ENCODE assay signal across 21 cellular contexts in the genomic region with DNA sequence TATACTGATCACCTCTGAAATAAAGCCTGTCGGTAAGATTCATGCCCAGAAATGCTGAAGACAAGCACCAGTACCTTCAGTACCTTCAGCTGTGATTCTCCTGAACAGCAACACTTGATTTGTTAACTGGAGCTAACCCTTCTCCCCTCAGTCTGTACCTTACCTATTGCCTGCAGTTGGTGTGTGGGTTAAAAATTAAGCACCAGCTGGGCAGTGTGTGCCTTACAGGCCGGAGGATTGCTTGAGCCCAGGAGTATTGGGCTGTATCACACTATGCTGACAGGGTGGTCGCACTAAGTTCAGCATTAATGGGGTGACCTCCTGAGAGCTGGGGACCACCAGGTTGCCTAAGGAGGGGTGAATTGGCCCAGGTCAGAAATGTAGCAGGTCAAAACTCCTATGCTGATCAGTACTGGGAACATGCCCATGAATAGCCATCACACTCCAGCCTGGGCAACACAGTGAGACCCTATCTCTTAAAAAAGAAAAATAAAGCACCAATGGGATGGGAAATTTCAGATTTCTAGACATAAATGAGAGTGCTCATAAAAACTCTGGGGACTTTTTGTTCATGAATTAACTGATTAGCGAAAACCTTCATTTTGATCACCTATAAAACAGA.
"Had no signal": no experiment of that assay in that cellular context is flagged by ENCODE, and none has a peak within 500 bp of the region (broad histone marks: within the 10 kb centered on the region; RNA-seq: fewer than 3 reads in every experiment).

No MANE protein-coding gene starts in this region.

- DNase-seq: activated B cell treated with CpG ODN at 0.5 μM for 24 hours; activated CD4-positive, alpha-beta T cell treated with anti-CD3 and anti-CD28 coated beads for 4 hours; activated CD8-positive, alpha-beta T cell treated with anti-CD3 and anti-CD28 coated beads for 36 hours; activated naive CD4-positive, alpha-beta T cell treated with Interleukin-2 at 50 U/mL for 16 hours; activated T-cell treated with anti-CD3 and anti-CD28 coated beads, Interleukin-2, amount 50 U/mL, for 24 hours; anterior cingulate cortex; cerebellar nuclear complex; effector CD8-positive, alpha-beta T cell; esophagus squamous epithelium; mammary epithelial cell; ovary; stimulated activated CD4-positive, alpha-beta T cell treated with anti-CD3 and anti-CD28 coated beads, Interleukin-12 subunit alpha, Interleukin-12 subunit beta, amount 100 ng/mL, for 4 hours; stimulated activated CD4-positive, alpha-beta T cell treated with anti-CD3 and anti-CD28 coated beads, Interleukin-1b, Interleukin-23, amount 100 ng/mL, for 48 hours; stimulated activated CD8-positive, alpha-beta memory T cell treated with anti-CD3 and anti-CD28 coated beads, Interleukin-4, amount 100 ng/mL, for 48 hours; stimulated activated naive CD4-positive, alpha-beta T cell treated with Interleukin-2 at 50 U/mL for 16 hours; T-cell; thyroid gland had no signal

- H3K36me3 ChIP-seq: neural progenitor cell, ovary, thyroid gland had no signal

- H2AFZ ChIP-seq: neural progenitor cell had no signal

- H3K27me3 Mint-ChIP-seq: activated B cell treated with CpG ODN at 0.5 μM for 24 hours; activated CD8-positive, alpha-beta T cell treated with anti-CD3 and anti-CD28 coated beads for 36 hours; activated T-cell treated with anti-CD3 and anti-CD28 coated beads, Interleukin-2, amount 50 U/mL, for 24 hours; dendritic cell treated with granulocyte-macrophage colony-stimulating factor and Interleukin-4, amounts not matched to agents 40 ng/mL and 50 ng/mL, for 4 days; T-cell had no signal

- H3K4me3 ChIP-seq: esophagus squamous epithelium, neural progenitor cell, ovary, thyroid gland had no signal

- ATAC-seq: activated CD8-positive, alpha-beta T cell treated with anti-CD3 and anti-CD28 coated beads for 36 hours; SK-N-SH treated with all-trans-retinoic acid at 6 μM for 48 hours; T-cell had no signal

- H3K27ac Mint-ChIP-seq: activated B cell treated with CpG ODN at 0.5 μM for 24 hours; activated CD8-positive, alpha-beta T cell treated with anti-CD3 and anti-CD28 coated beads for 36 hours; activated T-cell treated with anti-CD3 and anti-CD28 coated beads, Interleukin-2, amount 50 U/mL, for 24 hours; activated T-helper 2 cell treated with anti-CD3 and anti-CD28 coated beads, Interferon-gamma antibody, Interleukin-2, Interleukin-4, amounts not matched to agents 10 μg/mL and 5 μg/mL and 100 μg/mL, durations not matched to agents 14 hours and 24 hours and 36 hours; neural progenitor cell; T-cell had no signal

- H3K9me3 ChIP-seq: thyroid gland had no signal

- H3K4me1 ChIP-seq: esophagus squamous epithelium had no signal

- H3K27me3 ChIP-seq: esophagus squamous epithelium, neural progenitor cell, ovary, thyroid gland had no signal

- H3K4me3 Mint-ChIP-seq: activated B cell treated with CpG ODN at 0.5 μM for 24 hours; activated CD8-positive, alpha-beta T cell treated with anti-CD3 and anti-CD28 coated beads for 36 hours; activated T-cell treated with anti-CD3 and anti-CD28 coated beads, Interleukin-2, amount 50 U/mL, for 24 hours; dendritic cell treated with granulocyte-macrophage colony-stimulating factor and Interleukin-4, amounts not matched to agents 40 ng/mL and 50 ng/mL, for 4 days; neural progenitor cell; T-cell had no signal

- H3K4me2 ChIP-seq: neural progenitor cell had no signal

- H3K27ac ChIP-seq: esophagus squamous epithelium, neural progenitor cell, ovary, thyroid gland had no signal

- H3K4me1 Mint-ChIP-seq: activated B cell treated with CpG ODN at 0.5 μM for 24 hours had no signal

- H3K9ac ChIP-seq: neural progenitor cell had no signal
